Comparison of ENCODE assay signal across 8 cellular contexts in genomic region chr15:44536962-44537727, GRCh38. TPM values are rescaled to one million over a fixed set of nuclear protein-coding genes. Genes with fewer than 3 reads are reported as not detected.
A peak's percentile ranks its signal among the peaks of the same experiment; 100 is the strongest.
DNase-seq lines count a peak whose midpoint lies in the region; ATAC-seq and TF ChIP-seq lines count a peak whose summit lies in the region.

TSS of gene EIF3J (plus strand) at chr15:44537147. CDS start at chr15:44537195, 48 bp downstream.

- peaks cover 75% of the 10 kb centered on the region for H3K36me3 Mint-ChIP-seq in dendritic cell treated with granulocyte-macrophage colony-stimulating factor and Interleukin-4, amounts not matched to agents 40 ng/mL and 50 ng/mL, for 4 days (ENCODE audit: low read depth)

- H3K27ac ChIP-seq in BLaER1, result peak within 1 kb of the TSS; percentile 96
- peak within 1 kb of the TSS; percentile 97 to 98 for H3K27ac ChIP-seq in liver (ENCODE audit: low read depth in 1 of 2, low read length in 2 of 2)

- H3K4me1 ChIP-seq in BLaER1 (peaks cover 25% of the 10 kb centered on the region), liver (ENCODE audit: control insufficient read depth in 4 of 4, insufficient read depth in 4 of 4, low read length in 3 of 4) (peaks cover 11 to 31% (median 18%) of the 10 kb centered on the region in 4 donors)

- H3K27me3 ChIP-seq in BLaER1 (no peaks in the 10 kb centered on the region), liver (ENCODE audit: control insufficient read depth in 4 of 4, insufficient read depth in 4 of 4, low read length in 3 of 4) (no peaks in the 10 kb centered on the region)

- no peaks in the 10 kb centered on the region for H3K27me3 Mint-ChIP-seq in dendritic cell treated with granulocyte-macrophage colony-stimulating factor and Interleukin-4, amounts not matched to agents 40 ng/mL and 50 ng/mL, for 4 days

- intact Hi-C loops in dendritic cell treated with granulocyte-macrophage colony-stimulating factor and Interleukin-4, amounts not matched to agents 40 ng/mL and 50 ng/mL, for 4 days (cut with micrococcal nuclease), result loop anchor here (2.0 to 10.0 kb wide), 2 partner anchors 112 to 192 kb away; partner anchors contain the start of gene CTDSPL2

- no peak for TF ChIP-seq RAD21 in liver (IDR thresholded peaks at IDR 0.05)

- H3K4me2 ChIP-seq in BLaER1, result peak within 1 kb of the TSS; percentile 96

- peaks cover 45% of the 10 kb centered on the region for H4K20me1 ChIP-seq in BLaER1

- H3K4me3 Mint-ChIP-seq in dendritic cell treated with granulocyte-macrophage colony-stimulating factor and Interleukin-4, amounts not matched to agents 40 ng/mL and 50 ng/mL, for 4 days, result peak within 1 kb of the TSS; percentile 87

- peaks cover 48% of the 10 kb centered on the region for H3K4me1 Mint-ChIP-seq in dendritic cell treated with granulocyte-macrophage colony-stimulating factor and Interleukin-4, amounts not matched to agents 40 ng/mL and 50 ng/mL, for 4 days (ENCODE audit: low read depth)

- WGBS in liver, result under 1% methylated on average over 97 of the region's 97 CpGs

- H3K9ac ChIP-seq in BLaER1 (peak within 1 kb of the TSS; percentile 98), liver (ENCODE audit: low read depth in 1 of 2, low read length in 2 of 2) (peak within 1 kb of the TSS; percentile 88 to 97)

- no peak for TF ChIP-seq CTCF in liver (IDR thresholded peaks at IDR 0.05; ENCODE audit: low read depth, low read length, missing input control)

- H3K27ac Mint-ChIP-seq in dendritic cell treated with granulocyte-macrophage colony-stimulating factor and Interleukin-4, amounts not matched to agents 40 ng/mL and 50 ng/mL, for 4 days, result peak within 1 kb of the TSS; percentile 97

- H3K9me3 ChIP-seq in BLaER1 (no peaks in the 10 kb centered on the region), liver (ENCODE audit: control insufficient read depth in 4 of 4, low read length in 3 of 4) (no peaks in the 10 kb centered on the region)

- H3K4me3 ChIP-seq in BLaER1 (peak within 1 kb of the TSS; percentile 99), liver (ENCODE audit: low read depth in 1 of 3, low read length in 3 of 3) (peak within 1 kb of the TSS; percentile 95 to 98 (median 96))

- peak; percentile 93 for DNase-seq in NCI-H748 (lab: John Stamatoyannopoulos, UW; ENCODE audit: unreplicated experiment)
- DNase-seq in activated CD4-positive, alpha-beta T cell treated with anti-CD3 and anti-CD28 coated beads, Interleukin-2, amount 50 U/mL, for 4 hours, result peak; percentile 91 to 93
- peak; percentile 94 for DNase-seq in stimulated activated CD4-positive, alpha-beta T cell treated with anti-CD3 and anti-CD28 coated beads, Interleukin-4, amount 100 ng/mL, for 1 hour

- ATAC-seq in GM19328 (IDR thresholded peaks at IDR 0.05; ENCODE audit: unreplicated experiment), result peak; percentile 77
- peak; percentile 76 for ATAC-seq in HG03520 (IDR thresholded peaks at IDR 0.05; ENCODE audit: unreplicated experiment)

- H3K36me3 ChIP-seq in BLaER1 (peaks cover 24% of the 10 kb centered on the region), liver (ENCODE audit: control insufficient read depth in 4 of 4, insufficient read depth in 3 of 4, low read depth in 1 of 4, low read length in 3 of 4) (peaks cover 0 to 5% (median 1%) of the 10 kb centered on the region in 4 donors)

- no peaks in the 10 kb centered on the region for H3K9me3 Mint-ChIP-seq in dendritic cell treated with granulocyte-macrophage colony-stimulating factor and Interleukin-4, amounts not matched to agents 40 ng/mL and 50 ng/mL, for 4 days

TF ChIP-seq in liver, 16 proteins besides CTCF, POLR2A, EP300 and RAD21:
- TF ChIP-seq RXRA (IDR thresholded peaks at IDR 0.05) (no peak), TAF1 (conservative IDR thresholded peaks at IDR 0.05) (peak; percentile 5), EGR1 (IDR thresholded peaks at IDR 0.05; ENCODE audit: low read depth in 2 of 2) (peak in 1 of 2 donors; percentile 22), GABPA (IDR thresholded peaks at IDR 0.05 in 1 of 2, conservative IDR thresholded peaks at IDR 0.05 in 1 of 2) (no peak), HNF4G (IDR thresholded peaks at IDR 0.05) (no peak), REST (IDR thresholded peaks at IDR 0.05) (peak; percentile 64), YY1 (IDR thresholded peaks at IDR 0.05) (no peak), HNF4A (conservative IDR thresholded peaks at IDR 0.05) (no peak), NR2F2 (IDR thresholded peaks at IDR 0.05) (no peak), FOXA1 (IDR thresholded peaks at IDR 0.05) (peak; percentile 42), FOXA2 (IDR thresholded peaks at IDR 0.05) (no peak), ZBTB33 (IDR thresholded peaks at IDR 0.05) (no peak), ATF3 (IDR thresholded peaks at IDR 0.05) (no peak), SP1 (IDR thresholded peaks at IDR 0.05) (no peak), MAX (IDR thresholded peaks at IDR 0.05) (no peak), JUND (IDR thresholded peaks at IDR 0.05) (peak; percentile 55 to 94)

RNA-seq across cellular contexts. Expression of gene EIF3J, which starts in this region (rescaled TPM):
- total RNA-seq in liver, result 10 to 100 TPM; 39.5 to 49.9 TPM
- 10 to 100 TPM; 23.5 to 39.7 TPM for polyA plus RNA-seq in liver

Comparison
In these comparisons a context has a peak if more than half of its experiments do, and no peak if none do; other contexts are left out.
1. Peak in every context shown above with its lines: DNase-seq, ATAC-seq, H3K4me3 ChIP-seq and H3K27ac ChIP-seq.